ENCODE assay signal across 17 cellular contexts in genomic region chr5:173814053-173814452, GRCh38.
DNase-seq lines count a peak whose midpoint lies in the region; ATAC-seq and TF ChIP-seq lines count a peak whose summit lies in the region.
"Had no signal": no experiment of that assay in that cellular context is flagged by ENCODE, and none has a peak within 500 bp of the region (broad histone marks: within the 10 kb centered on the region; RNA-seq: fewer than 3 reads in every experiment).

No MANE protein-coding gene starts in this region.

- H3K9ac ChIP-seq in mammary epithelial cell (ENCODE audit: insufficient read depth, low read length), result no peak overlapping the region
- H3K9ac ChIP-seq: BLaER1 had no signal

- intact Hi-C loops in MCF 10A (cut with micrococcal nuclease) (no loop called here), mammary epithelial cell (cut with micrococcal nuclease) (loop anchor here (5.0 kb wide), 1 partner anchor 158 kb away; no protein-coding TSS in a partner anchor)

- H3K4me3 ChIP-seq in mammary epithelial cell (replicated peaks in 1 of 3; ENCODE audit: insufficient read depth in 1 of 3, low read depth in 2 of 3, low read length in 3 of 3) (no peak overlapping the region), RWPE2 (ENCODE audit: severe bottlenecking) (no peak overlapping the region), epithelial cell of esophagus (ENCODE audit: low read length) (no peak overlapping the region)
- H3K4me3 ChIP-seq: BLaER1 had no signal

- in situ Hi-C loops in mammary epithelial cell (cut with MboI; ENCODE audit: low sequenced_read_pairs in 2 of 2), result no loop called here

- ATAC-seq in RWPE2 (ENCODE audit: low read depth) (peak; percentile 67), HG02884 (IDR thresholded peaks at IDR 0.05; ENCODE audit: unreplicated experiment) (no peak)

- no TSS peak for BruUV-seq in MCF 10A (replicated peaks; lab: Mats Ljungman, UMichigan)
- no TSS peak for BruUV-seq in mammary epithelial cell (replicated peaks; lab: Mats Ljungman, UMichigan)

- H2AFZ ChIP-seq in mammary epithelial cell (ENCODE audit: low read depth, low read length), result no peak overlapping the region

- TF ChIP-seq CTCF in MCF 10A (IDR thresholded peaks at IDR 0.05; ENCODE audit: unreplicated experiment), result no peak
- no peak for TF ChIP-seq CTCF in mammary epithelial cell (conservative IDR thresholded peaks at IDR 0.05 in 1 of 2, IDR thresholded peaks at IDR 0.05 in 1 of 2; ENCODE audit: extremely low read depth in 1 of 2, insufficient read depth in 1 of 2, low read depth in 1 of 2, low read length in 2 of 2)
- no peak for TF ChIP-seq CTCF in RWPE2 (IDR thresholded peaks at IDR 0.05; ENCODE audit: poor library complexity, severe bottlenecking)
- no peak for TF ChIP-seq CTCF in epithelial cell of esophagus (IDR thresholded peaks at IDR 0.05; ENCODE audit: insufficient read depth, low read depth, low read length, missing control alignments)

- H3K4me1 ChIP-seq in mammary epithelial cell (ENCODE audit: insufficient read depth, low read length) (no peaks in the 10 kb centered on the region), RWPE2 (ENCODE audit: insufficient read depth, poor library complexity, severe bottlenecking) (peaks cover 4% of the 10 kb centered on the region)

- H3K27ac Mint-ChIP-seq in MCF 10A (ENCODE audit: low read depth, unreplicated experiment), result peak overlapping the region; percentile 37
- H3K27ac Mint-ChIP-seq in activated naive CD8-positive, alpha-beta T cell treated with anti-CD3 and anti-CD28 coated beads for 36 hours, result no peak overlapping the region
- H3K27ac Mint-ChIP-seq: CD4-positive, alpha-beta memory T cell had no signal

- H3K9me3 ChIP-seq in mammary epithelial cell (replicated peaks; ENCODE audit: insufficient read depth, low read length) (no peaks in the 10 kb centered on the region), RWPE2 (ENCODE audit: severe bottlenecking) (no peaks in the 10 kb centered on the region)

- H3K27me3 ChIP-seq in mammary epithelial cell (ENCODE audit: insufficient read depth, low read length) (no peaks in the 10 kb centered on the region), RWPE2 (ENCODE audit: insufficient read depth, poor library complexity, severe bottlenecking) (no peaks in the 10 kb centered on the region)
- H3K27me3 ChIP-seq: BLaER1 had no signal

- no peaks in the 10 kb centered on the region for H3K36me3 ChIP-seq in mammary epithelial cell (ENCODE audit: insufficient read depth, low read length)
- no peaks in the 10 kb centered on the region for H3K36me3 ChIP-seq in RWPE2 (ENCODE audit: low read depth)
- H3K36me3 ChIP-seq: BLaER1 had no signal

- DNase-seq in MCF 10A (ENCODE audit: unreplicated experiment), result no peak
- no peak for DNase-seq in mammary epithelial cell
- DNase-seq in RWPE2 (ENCODE audit: low spot score), result no peak
- DNase-seq in epithelial cell of esophagus (ENCODE audit: low read depth), result peak; percentile 30
- DNase-seq in activated naive CD8-positive, alpha-beta T cell treated with anti-CD3 and anti-CD28 coated beads for 36 hours, result no peak
- DNase-seq in UCSD-AML1 (lab: John Stamatoyannopoulos, UW; ENCODE audit: unreplicated experiment), result no peak
- DNase-seq in hippocampal formation (lab: John Stamatoyannopoulos, UW), result no peak
- DNase-seq: CD4-positive, alpha-beta memory T cell; DMS153; DMS79; GDM1; HCEC 1CT; IMR-90 had no signal

- no peaks in the 10 kb centered on the region for H3K79me2 ChIP-seq in mammary epithelial cell (ENCODE audit: insufficient read depth, low read length)

- POLR2A ChIA-PET in MCF 10A (lab: Yijun Ruan, JAX), result interaction anchor here (0.6 to 2.4 kb wide), 9 partner anchors 10 to 916 kb away, joined by 3 to 8 read pairs (median 3); no protein-coding TSS in a partner anchor

- dilution Hi-C loops in mammary epithelial cell (cut with HindIII; ENCODE audit: low sequenced_read_pairs), result no loop called here

- peaks cover 27% of the 10 kb centered on the region for H3K4me1 Mint-ChIP-seq in MCF 10A (ENCODE audit: insufficient read depth, unreplicated experiment)
- no peaks in the 10 kb centered on the region for H3K4me1 Mint-ChIP-seq in activated naive CD8-positive, alpha-beta T cell treated with anti-CD3 and anti-CD28 coated beads for 36 hours

- H3K9me3 Mint-ChIP-seq in MCF 10A (ENCODE audit: unreplicated experiment), result peaks cover 27% of the 10 kb centered on the region
- peaks cover 5% of the 10 kb centered on the region for H3K9me3 Mint-ChIP-seq in activated naive CD8-positive, alpha-beta T cell treated with anti-CD3 and anti-CD28 coated beads for 36 hours

- H3K36me3 Mint-ChIP-seq in MCF 10A (ENCODE audit: insufficient read depth, unreplicated experiment), result no peaks in the 10 kb centered on the region
- no peaks in the 10 kb centered on the region for H3K36me3 Mint-ChIP-seq in activated naive CD8-positive, alpha-beta T cell treated with anti-CD3 and anti-CD28 coated beads for 36 hours
- H3K36me3 Mint-ChIP-seq: CD14-positive monocyte; CD4-positive, alpha-beta memory T cell had no signal

- no peaks in the 10 kb centered on the region for H3K27me3 Mint-ChIP-seq in MCF 10A (ENCODE audit: insufficient read depth, unreplicated experiment)
- H3K27me3 Mint-ChIP-seq in activated naive CD8-positive, alpha-beta T cell treated with anti-CD3 and anti-CD28 coated beads for 36 hours, result peaks cover 3% of the 10 kb centered on the region

- CTCF ChIA-PET in MCF 10A (lab: Yijun Ruan, JAX), result no interaction called here
- CTCF ChIA-PET in mammary epithelial cell (lab: Charles Lee; ENCODE audit: low non-redundant PET), result no interaction called here

- H4K20me1 ChIP-seq in mammary epithelial cell (ENCODE audit: insufficient read depth, low read length), result no peaks in the 10 kb centered on the region
- H4K20me1 ChIP-seq: BLaER1 had no signal

- H3K4me3 Mint-ChIP-seq in MCF 10A (ENCODE audit: unreplicated experiment), result no peak overlapping the region
- no peak overlapping the region for H3K4me3 Mint-ChIP-seq in activated naive CD8-positive, alpha-beta T cell treated with anti-CD3 and anti-CD28 coated beads for 36 hours
- H3K4me3 Mint-ChIP-seq: CD14-positive monocyte; CD4-positive, alpha-beta memory T cell had no signal

- H3K27ac ChIP-seq in mammary epithelial cell (ENCODE audit: insufficient read depth, low read depth, low read length) (no peak overlapping the region), RWPE2 (ENCODE audit: poor library complexity, severe bottlenecking) (no peak overlapping the region)
- H3K27ac ChIP-seq: 22Rv1, BLaER1 had no signal

- H3K4me2 ChIP-seq in mammary epithelial cell (ENCODE audit: insufficient read depth, low read depth, low read length), result no peak overlapping the region
- H3K4me2 ChIP-seq: BLaER1 had no signal
